In genomic region chr3:72010044-72010443, GRCh38 we compare ENCODE assay signal across 13 cellular contexts.
DNase-seq lines count a peak whose midpoint lies in the region; ATAC-seq lines count a peak whose summit lies in the region.
"Had no signal": no experiment of that assay in that cellular context is flagged by ENCODE, and none has a peak within 500 bp of the region (broad histone marks: within the 10 kb centered on the region; RNA-seq: fewer than 3 reads in every experiment).

No MANE protein-coding gene starts in this region.

- peaks cover 14% of the 10 kb centered on the region for H3K27me3 Mint-ChIP-seq in activated T-cell treated with anti-CD3 and anti-CD28 coated beads, Interleukin-2, amount 50 U/mL, for 24 hours

- H3K4me1 Mint-ChIP-seq in activated T-cell treated with anti-CD3 and anti-CD28 coated beads, Interleukin-2, amount 50 U/mL, for 24 hours (ENCODE audit: low read depth): peaks cover 11% of the 10 kb centered on the region

- peak; percentile 7 for DNase-seq in stimulated activated CD4-positive, alpha-beta T cell treated with anti-CD3 and anti-CD28 coated beads, Interleukin-4, amount 100 ng/mL, for 24 hours
- no peak for DNase-seq in stimulated activated CD4-positive, alpha-beta T cell treated with anti-CD3 and anti-CD28 coated beads, Interleukin-2, amount 100 ng/mL, for 24 hours
- no peak for DNase-seq in activated T-cell treated with anti-CD3 and anti-CD28 coated beads, Interleukin-2, amount 50 U/mL, for 24 hours
- DNase-seq in dedifferentiated amniotic fluid mesenchymal stem cell (ENCODE audit: extremely low spot score): no peak
- DNase-seq: kidney, NCI-H2029 treated with DMSO at 0.1 percent for 48 hours, Peyer's patch had no signal

- H3K9me3 Mint-ChIP-seq in activated T-cell treated with anti-CD3 and anti-CD28 coated beads, Interleukin-2, amount 50 U/mL, for 24 hours: no peaks in the 10 kb centered on the region
- H3K9me3 Mint-ChIP-seq: activated T-helper 1 cell treated with anti-CD3 and anti-CD28 coated beads, Interleukin-12 subunit alpha, Interleukin-12 subunit beta, Interleukin-2, Interleukin-4 antibody, amounts not matched to agents 30 ng/mL and 10 ng/mL and 1 ng/mL, durations not matched to agents 14 hours and 24 hours and 36 hours had no signal

- ATAC-seq in HG03565 (IDR thresholded peaks at IDR 0.05; ENCODE audit: unreplicated experiment) (peak; percentile 71), GM21447 (IDR thresholded peaks at IDR 0.05; ENCODE audit: unreplicated experiment) (no peak), HG03439 (IDR thresholded peaks at IDR 0.05; ENCODE audit: unreplicated experiment) (no peak)

- H3K4me3 ChIP-seq in endocrine pancreas (ENCODE audit: control insufficient read depth, insufficient read depth, low read length): peak overlapping the region; percentile 3
- H3K4me3 ChIP-seq: Peyer's patch, thoracic aorta had no signal

- no peak overlapping the region for H3K9ac ChIP-seq in endocrine pancreas (ENCODE audit: control insufficient read depth, insufficient read depth, low read length)

- H3K27me3 ChIP-seq in endocrine pancreas (ENCODE audit: control insufficient read depth, insufficient read depth, low read length): no peaks in the 10 kb centered on the region
- H3K27me3 ChIP-seq: Peyer's patch had no signal

- no peaks in the 10 kb centered on the region for H3K4me1 ChIP-seq in endocrine pancreas (ENCODE audit: control insufficient read depth, insufficient read depth, low read length)
- H3K4me1 ChIP-seq: Peyer's patch had no signal

- no peak overlapping the region for H3K4me3 Mint-ChIP-seq in activated T-cell treated with anti-CD3 and anti-CD28 coated beads, Interleukin-2, amount 50 U/mL, for 24 hours
- H3K4me3 Mint-ChIP-seq: activated T-helper 1 cell treated with anti-CD3 and anti-CD28 coated beads, Interleukin-12 subunit alpha, Interleukin-12 subunit beta, Interleukin-2, Interleukin-4 antibody, amounts not matched to agents 30 ng/mL and 10 ng/mL and 1 ng/mL, durations not matched to agents 14 hours and 24 hours and 36 hours had no signal

- H3K9me3 ChIP-seq in endocrine pancreas (ENCODE audit: control insufficient read depth, low read length): no peaks in the 10 kb centered on the region
- H3K9me3 ChIP-seq: Peyer's patch, thoracic aorta had no signal

- H3K27ac Mint-ChIP-seq in activated T-cell treated with anti-CD3 and anti-CD28 coated beads, Interleukin-2, amount 50 U/mL, for 24 hours: no peak overlapping the region
- H3K27ac Mint-ChIP-seq: activated T-helper 1 cell treated with anti-CD3 and anti-CD28 coated beads, Interleukin-12 subunit alpha, Interleukin-12 subunit beta, Interleukin-2, Interleukin-4 antibody, amounts not matched to agents 30 ng/mL and 10 ng/mL and 1 ng/mL, durations not matched to agents 14 hours and 24 hours and 36 hours had no signal

- no peaks in the 10 kb centered on the region for H3K36me3 ChIP-seq in endocrine pancreas (ENCODE audit: control insufficient read depth, insufficient read depth, low read length)
- H3K36me3 ChIP-seq: Peyer's patch, thoracic aorta had no signal

- no peaks in the 10 kb centered on the region for H3K36me3 Mint-ChIP-seq in activated T-cell treated with anti-CD3 and anti-CD28 coated beads, Interleukin-2, amount 50 U/mL, for 24 hours (ENCODE audit: low read depth)
